1 cellular context compared by ENCODE assay signal in the genomic region with DNA sequence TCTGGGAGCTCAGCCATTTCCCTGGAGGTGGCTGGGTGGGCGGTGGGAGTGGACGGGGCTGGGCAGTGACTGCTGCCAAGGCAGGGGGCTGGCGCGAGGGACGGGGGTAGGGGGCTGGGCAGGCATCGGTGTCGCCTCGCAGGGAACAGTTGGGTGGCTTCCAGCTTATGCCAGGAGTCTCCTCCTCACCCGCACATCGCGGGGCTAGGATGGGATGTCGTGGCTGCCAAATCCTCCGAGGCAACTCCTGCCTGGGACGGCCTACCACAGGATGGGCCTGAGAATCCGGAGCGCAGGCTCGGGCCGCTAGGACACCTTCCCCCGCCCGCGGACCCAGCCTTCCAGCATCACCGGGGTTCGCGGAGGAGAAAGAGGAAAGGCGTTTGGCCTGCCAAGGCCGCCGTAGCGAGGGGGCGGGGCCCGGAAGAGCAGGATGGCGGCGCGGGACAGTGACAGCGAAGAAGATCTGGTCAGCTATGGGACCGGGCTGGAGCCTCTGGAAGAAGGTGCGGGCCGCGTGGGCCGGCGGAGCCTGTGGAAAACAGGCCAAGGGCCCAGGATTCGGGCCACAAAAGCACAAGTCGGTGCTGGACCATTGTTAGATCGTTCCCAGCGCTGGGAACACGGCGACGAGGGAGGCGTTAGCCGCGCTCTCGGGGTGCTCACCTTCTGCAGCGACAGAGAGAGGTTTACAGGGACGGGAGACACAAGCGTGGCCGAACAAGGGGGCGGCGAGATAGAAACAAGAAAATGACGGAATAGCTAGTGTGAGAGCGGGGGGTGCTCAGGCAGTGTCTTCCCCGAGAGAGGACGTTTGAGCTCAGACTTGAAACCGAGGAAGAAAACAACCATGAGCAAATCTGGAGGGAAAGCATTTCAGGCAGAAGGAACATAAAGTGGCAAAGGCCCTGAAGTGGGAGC.
TF ChIP-seq lines count a peak whose summit lies in the region.

A gene with protein sequence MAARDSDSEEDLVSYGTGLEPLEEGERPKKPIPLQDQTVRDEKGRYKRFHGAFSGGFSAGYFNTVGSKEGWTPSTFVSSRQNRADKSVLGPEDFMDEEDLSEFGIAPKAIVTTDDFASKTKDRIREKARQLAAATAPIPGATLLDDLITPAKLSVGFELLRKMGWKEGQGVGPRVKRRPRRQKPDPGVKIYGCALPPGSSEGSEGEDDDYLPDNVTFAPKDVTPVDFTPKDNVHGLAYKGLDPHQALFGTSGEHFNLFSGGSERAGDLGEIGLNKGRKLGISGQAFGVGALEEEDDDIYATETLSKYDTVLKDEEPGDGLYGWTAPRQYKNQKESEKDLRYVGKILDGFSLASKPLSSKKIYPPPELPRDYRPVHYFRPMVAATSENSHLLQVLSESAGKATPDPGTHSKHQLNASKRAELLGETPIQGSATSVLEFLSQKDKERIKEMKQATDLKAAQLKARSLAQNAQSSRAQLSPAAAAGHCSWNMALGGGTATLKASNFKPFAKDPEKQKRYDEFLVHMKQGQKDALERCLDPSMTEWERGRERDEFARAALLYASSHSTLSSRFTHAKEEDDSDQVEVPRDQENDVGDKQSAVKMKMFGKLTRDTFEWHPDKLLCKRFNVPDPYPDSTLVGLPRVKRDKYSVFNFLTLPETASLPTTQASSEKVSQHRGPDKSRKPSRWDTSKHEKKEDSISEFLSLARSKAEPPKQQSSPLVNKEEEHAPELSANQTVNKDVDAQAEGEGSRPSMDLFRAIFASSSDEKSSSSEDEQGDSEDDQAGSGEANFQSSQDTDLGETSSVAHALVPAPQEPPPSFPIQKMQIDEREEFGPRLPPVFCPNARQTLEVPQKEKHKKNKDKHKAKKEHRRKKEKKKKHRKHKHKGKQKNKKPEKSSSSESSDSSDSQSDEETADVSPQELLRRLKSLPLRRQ (plus strand): TSS at position 421 of the 921 bp plus-strand sequence. CDS start 13 bp downstream, at position 434.

TF ChIP-seq in HEK293, 187 proteins besides CTCF, POLR2A, EP300 and RAD21 (continued from another document and continues in another):
- TF ChIP-seq, protein P1, sequence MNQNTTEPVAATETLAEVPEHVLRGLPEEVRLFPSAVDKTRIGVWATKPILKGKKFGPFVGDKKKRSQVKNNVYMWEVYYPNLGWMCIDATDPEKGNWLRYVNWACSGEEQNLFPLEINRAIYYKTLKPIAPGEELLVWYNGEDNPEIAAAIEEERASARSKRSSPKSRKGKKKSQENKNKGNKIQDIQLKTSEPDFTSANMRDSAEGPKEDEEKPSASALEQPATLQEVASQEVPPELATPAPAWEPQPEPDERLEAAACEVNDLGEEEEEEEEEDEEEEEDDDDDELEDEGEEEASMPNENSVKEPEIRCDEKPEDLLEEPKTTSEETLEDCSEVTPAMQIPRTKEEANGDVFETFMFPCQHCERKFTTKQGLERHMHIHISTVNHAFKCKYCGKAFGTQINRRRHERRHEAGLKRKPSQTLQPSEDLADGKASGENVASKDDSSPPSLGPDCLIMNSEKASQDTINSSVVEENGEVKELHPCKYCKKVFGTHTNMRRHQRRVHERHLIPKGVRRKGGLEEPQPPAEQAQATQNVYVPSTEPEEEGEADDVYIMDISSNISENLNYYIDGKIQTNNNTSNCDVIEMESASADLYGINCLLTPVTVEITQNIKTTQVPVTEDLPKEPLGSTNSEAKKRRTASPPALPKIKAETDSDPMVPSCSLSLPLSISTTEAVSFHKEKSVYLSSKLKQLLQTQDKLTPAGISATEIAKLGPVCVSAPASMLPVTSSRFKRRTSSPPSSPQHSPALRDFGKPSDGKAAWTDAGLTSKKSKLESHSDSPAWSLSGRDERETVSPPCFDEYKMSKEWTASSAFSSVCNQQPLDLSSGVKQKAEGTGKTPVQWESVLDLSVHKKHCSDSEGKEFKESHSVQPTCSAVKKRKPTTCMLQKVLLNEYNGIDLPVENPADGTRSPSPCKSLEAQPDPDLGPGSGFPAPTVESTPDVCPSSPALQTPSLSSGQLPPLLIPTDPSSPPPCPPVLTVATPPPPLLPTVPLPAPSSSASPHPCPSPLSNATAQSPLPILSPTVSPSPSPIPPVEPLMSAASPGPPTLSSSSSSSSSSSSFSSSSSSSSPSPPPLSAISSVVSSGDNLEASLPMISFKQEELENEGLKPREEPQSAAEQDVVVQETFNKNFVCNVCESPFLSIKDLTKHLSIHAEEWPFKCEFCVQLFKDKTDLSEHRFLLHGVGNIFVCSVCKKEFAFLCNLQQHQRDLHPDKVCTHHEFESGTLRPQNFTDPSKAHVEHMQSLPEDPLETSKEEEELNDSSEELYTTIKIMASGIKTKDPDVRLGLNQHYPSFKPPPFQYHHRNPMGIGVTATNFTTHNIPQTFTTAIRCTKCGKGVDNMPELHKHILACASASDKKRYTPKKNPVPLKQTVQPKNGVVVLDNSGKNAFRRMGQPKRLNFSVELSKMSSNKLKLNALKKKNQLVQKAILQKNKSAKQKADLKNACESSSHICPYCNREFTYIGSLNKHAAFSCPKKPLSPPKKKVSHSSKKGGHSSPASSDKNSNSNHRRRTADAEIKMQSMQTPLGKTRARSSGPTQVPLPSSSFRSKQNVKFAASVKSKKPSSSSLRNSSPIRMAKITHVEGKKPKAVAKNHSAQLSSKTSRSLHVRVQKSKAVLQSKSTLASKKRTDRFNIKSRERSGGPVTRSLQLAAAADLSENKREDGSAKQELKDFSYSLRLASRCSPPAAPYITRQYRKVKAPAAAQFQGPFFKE (tag by site-specific recombination; IDR thresholded peaks at IDR 0.05; ENCODE audit: borderline replicate concordance), result 0 out of 2 replicates have a peak, but pooled peaks have one; percentile 77
- no peak for TF ChIP-seq ZNF211 (tag by site-specific recombination; IDR thresholded peaks at IDR 0.05; ENCODE audit: low read depth)
- TF ChIP-seq, protein P2, sequence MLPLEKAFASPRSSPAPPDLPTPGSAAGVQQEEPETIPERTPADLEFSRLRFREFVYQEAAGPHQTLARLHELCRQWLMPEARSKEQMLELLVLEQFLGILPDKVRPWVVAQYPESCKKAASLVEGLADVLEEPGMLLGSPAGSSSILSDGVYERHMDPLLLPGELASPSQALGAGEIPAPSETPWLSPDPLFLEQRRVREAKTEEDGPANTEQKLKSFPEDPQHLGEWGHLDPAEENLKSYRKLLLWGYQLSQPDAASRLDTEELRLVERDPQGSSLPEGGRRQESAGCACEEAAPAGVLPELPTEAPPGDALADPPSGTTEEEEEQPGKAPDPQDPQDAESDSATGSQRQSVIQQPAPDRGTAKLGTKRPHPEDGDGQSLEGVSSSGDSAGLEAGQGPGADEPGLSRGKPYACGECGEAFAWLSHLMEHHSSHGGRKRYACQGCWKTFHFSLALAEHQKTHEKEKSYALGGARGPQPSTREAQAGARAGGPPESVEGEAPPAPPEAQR (tag by site-specific recombination; IDR thresholded peaks at IDR 0.05), result peak; percentile 60; the same call in 1 of the 2 replicates
- TF ChIP-seq YY1 (tag by site-specific recombination; IDR thresholded peaks at IDR 0.05), result peak; percentile 97
- no peak for TF ChIP-seq ZNF670 (tag by site-specific recombination; IDR thresholded peaks at IDR 0.05; ENCODE audit: low read depth)
- peak; percentile 62; the same call in 1 of the 2 replicates for TF ChIP-seq TRIM28 (IDR thresholded peaks at IDR 0.05; ENCODE audit: borderline replicate concordance, low read length)
- 0 out of 2 replicates have a peak, but pooled peaks have one; percentile 7 for TF ChIP-seq SCRT2 (tag by site-specific recombination; IDR thresholded peaks at IDR 0.05)
- no peak for TF ChIP-seq ZNF398 (tag by site-specific recombination; IDR thresholded peaks at IDR 0.05)
- TF ChIP-seq ZNF354C (tag by site-specific recombination; IDR thresholded peaks at IDR 0.05; ENCODE audit: borderline replicate concordance, low read depth), result no peak
- TF ChIP-seq ZNF169 (tag by site-specific recombination; IDR thresholded peaks at IDR 0.05), result no peak
- TF ChIP-seq, protein P3, sequence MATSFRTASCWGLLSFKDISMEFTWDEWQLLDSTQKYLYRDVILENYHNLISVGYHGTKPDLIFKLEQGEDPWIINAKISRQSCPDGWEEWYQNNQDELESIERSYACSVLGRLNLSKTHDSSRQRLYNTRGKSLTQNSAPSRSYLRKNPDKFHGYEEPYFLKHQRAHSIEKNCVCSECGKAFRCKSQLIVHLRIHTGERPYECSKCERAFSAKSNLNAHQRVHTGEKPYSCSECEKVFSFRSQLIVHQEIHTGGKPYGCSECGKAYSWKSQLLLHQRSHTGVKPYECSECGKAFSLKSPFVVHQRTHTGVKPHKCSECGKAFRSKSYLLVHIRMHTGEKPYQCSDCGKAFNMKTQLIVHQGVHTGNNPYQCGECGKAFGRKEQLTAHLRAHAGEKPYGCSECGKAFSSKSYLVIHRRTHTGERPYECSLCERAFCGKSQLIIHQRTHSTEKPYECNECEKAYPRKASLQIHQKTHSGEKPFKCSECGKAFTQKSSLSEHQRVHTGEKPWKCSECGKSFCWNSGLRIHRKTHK (tag by site-specific recombination; IDR thresholded peaks at IDR 0.05), result no peak
- TF ChIP-seq ZNF501 (tag by site-specific recombination; IDR thresholded peaks at IDR 0.05), result peak; percentile 99
- TF ChIP-seq ZNF16 (tag by site-specific recombination; IDR thresholded peaks at IDR 0.05; ENCODE audit: low read depth), result no peak
- TF ChIP-seq ZNF112 (tag by site-specific recombination; IDR thresholded peaks at IDR 0.05), result no peak
- TF ChIP-seq ZNF184 (tag by site-specific recombination; IDR thresholded peaks at IDR 0.05), result no peak
- TF ChIP-seq ZNF626 (tag by site-specific recombination; IDR thresholded peaks at IDR 0.05), result no peak
- no peak for TF ChIP-seq ZNF701 (tag by site-specific recombination; IDR thresholded peaks at IDR 0.05)
- TF ChIP-seq ZXDB (tag by site-specific recombination; IDR thresholded peaks at IDR 0.05), result peak; percentile 96
- no peak for TF ChIP-seq HOXA7 (CRISPR knock-in tag; IDR thresholded peaks at IDR 0.05; ENCODE audit: borderline replicate concordance)
- peak; percentile 49 for TF ChIP-seq WT1 (tag by site-specific recombination; IDR thresholded peaks at IDR 0.05)
- peak; percentile 79 for TF ChIP-seq ZBTB11 (tag by site-specific recombination; conservative IDR thresholded peaks at IDR 0.05; ENCODE audit: low read depth)
- TF ChIP-seq ZBTB48 (tag by site-specific recombination; IDR thresholded peaks at IDR 0.05), result peak; percentile 89
- TF ChIP-seq ZBTB21 (tag by site-specific recombination; IDR thresholded peaks at IDR 0.05), result peak; percentile 50
- peak; percentile 80 for TF ChIP-seq EGR2 (tag by site-specific recombination; IDR thresholded peaks at IDR 0.05; ENCODE audit: low read depth)
- TF ChIP-seq ZNF707 (tag by site-specific recombination; IDR thresholded peaks at IDR 0.05), result no peak; the same call in 1 of the 2 replicates
- TF ChIP-seq HOXD13 (CRISPR knock-in tag; IDR thresholded peaks at IDR 0.05; ENCODE audit: borderline replicate concordance), result 0 out of 2 replicates have a peak, but pooled peaks have one; percentile 32
- TF ChIP-seq, protein P4, sequence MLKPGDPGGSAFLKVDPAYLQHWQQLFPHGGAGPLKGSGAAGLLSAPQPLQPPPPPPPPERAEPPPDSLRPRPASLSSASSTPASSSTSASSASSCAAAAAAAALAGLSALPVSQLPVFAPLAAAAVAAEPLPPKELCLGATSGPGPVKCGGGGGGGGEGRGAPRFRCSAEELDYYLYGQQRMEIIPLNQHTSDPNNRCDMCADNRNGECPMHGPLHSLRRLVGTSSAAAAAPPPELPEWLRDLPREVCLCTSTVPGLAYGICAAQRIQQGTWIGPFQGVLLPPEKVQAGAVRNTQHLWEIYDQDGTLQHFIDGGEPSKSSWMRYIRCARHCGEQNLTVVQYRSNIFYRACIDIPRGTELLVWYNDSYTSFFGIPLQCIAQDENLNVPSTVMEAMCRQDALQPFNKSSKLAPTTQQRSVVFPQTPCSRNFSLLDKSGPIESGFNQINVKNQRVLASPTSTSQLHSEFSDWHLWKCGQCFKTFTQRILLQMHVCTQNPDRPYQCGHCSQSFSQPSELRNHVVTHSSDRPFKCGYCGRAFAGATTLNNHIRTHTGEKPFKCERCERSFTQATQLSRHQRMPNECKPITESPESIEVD (tag by site-specific recombination; IDR thresholded peaks at IDR 0.05), result no peak; the same call in 1 of the 2 replicates
- peak; percentile 95 for TF ChIP-seq ZNF561 (tag by site-specific recombination; IDR thresholded peaks at IDR 0.05; ENCODE audit: borderline replicate concordance)
- TF ChIP-seq ZNF558 (tag by site-specific recombination; IDR thresholded peaks at IDR 0.05), result no peak
- TF ChIP-seq ZFHX2 (tag by site-specific recombination; conservative IDR thresholded peaks at IDR 0.05), result peak; percentile 89
- TF ChIP-seq ZNF24 (tag by site-specific recombination; IDR thresholded peaks at IDR 0.05), result peak; percentile 94
- TF ChIP-seq GLIS2 (tag by site-specific recombination; IDR thresholded peaks at IDR 0.05), result peak; percentile 84
